Comparison of ENCODE assay signal across 20 cellular contexts in genomic region chr5:79695501-79695900, GRCh38. TPM values are rescaled to one million over a fixed set of nuclear protein-coding genes. Genes with fewer than 3 reads are reported as not detected.
DNase-seq lines count a peak whose midpoint lies in the region; ATAC-seq and TF ChIP-seq lines count a peak whose summit lies in the region.
"Had no signal": no experiment of that assay in that cellular context is flagged by ENCODE, and none has a peak within 500 bp of the region (broad histone marks: within the 10 kb centered on the region; RNA-seq: fewer than 3 reads in every experiment).

No MANE protein-coding gene starts in this region.

- no peaks in the 10 kb centered on the region for H3K9me3 Mint-ChIP-seq in activated T-helper 1 cell treated with anti-CD3 and anti-CD28 coated beads, Interleukin-12 subunit alpha, Interleukin-12 subunit beta, Interleukin-2, Interleukin-4 antibody, amounts not matched to agents 30 ng/mL and 10 ng/mL and 1 ng/mL, durations not matched to agents 14 hours and 24 hours and 36 hours
- H3K9me3 Mint-ChIP-seq: CD4-positive, alpha-beta T cell had no signal

- no peak overlapping the region for H3K4me3 Mint-ChIP-seq in activated T-helper 1 cell treated with anti-CD3 and anti-CD28 coated beads, Interleukin-12 subunit alpha, Interleukin-12 subunit beta, Interleukin-2, Interleukin-4 antibody, amounts not matched to agents 30 ng/mL and 10 ng/mL and 1 ng/mL, durations not matched to agents 14 hours and 24 hours and 36 hours
- H3K4me3 Mint-ChIP-seq: CD4-positive, alpha-beta T cell had no signal

- H3K27ac ChIP-seq in heart left ventricle (peak overlapping the region; percentile 18 to 99 (median 94)), right cardiac atrium (ENCODE audit: low read length) (peak overlapping the region; percentile 67), psoas muscle (peak overlapping the region; percentile 99)
- H3K27ac ChIP-seq: GM23248, SJCRH30 had no signal

- H3K27me3 ChIP-seq in heart left ventricle (no peaks in the 10 kb centered on the region), right cardiac atrium (ENCODE audit: control insufficient read depth, insufficient read depth) (no peaks in the 10 kb centered on the region), psoas muscle (ENCODE audit: insufficient read depth in 3 of 3, low read length in 2 of 3) (no peaks in the 10 kb centered on the region)
- H3K27me3 ChIP-seq: BLaER1 treated with 17β-estradiol and CSF1 and Interleukin-3, amounts not matched to agents 10 nM and 100 nM; SJCRH30 had no signal

- 54 to 78% (median 64%) methylated on average over 2 of the region's 2 CpGs for WGBS in heart left ventricle, 4 donors
- WGBS in right cardiac atrium: 76% methylated on average over 2 of the region's 2 CpGs
- WGBS in psoas muscle, 3 donors: 29 to 39% (median 32%) methylated on average over 2 of the region's 2 CpGs

- H3K4me1 ChIP-seq in heart left ventricle (peaks cover 0 to 46% (median 18%) of the 10 kb centered on the region in 12 donors), right cardiac atrium (ENCODE audit: control insufficient read depth, insufficient read depth, low read length) (peaks cover 4% of the 10 kb centered on the region), psoas muscle (peaks cover 56% of the 10 kb centered on the region)
- H3K4me1 ChIP-seq: SJCRH30 had no signal

- H3K36me3 Mint-ChIP-seq in activated T-helper 1 cell treated with anti-CD3 and anti-CD28 coated beads, Interleukin-12 subunit alpha, Interleukin-12 subunit beta, Interleukin-2, Interleukin-4 antibody, amounts not matched to agents 30 ng/mL and 10 ng/mL and 1 ng/mL, durations not matched to agents 14 hours and 24 hours and 36 hours (ENCODE audit: low read depth): no peaks in the 10 kb centered on the region

- TF ChIP-seq CTCF in heart left ventricle (IDR thresholded peaks at IDR 0.05): no peak
- no peak for TF ChIP-seq CTCF in psoas muscle (IDR thresholded peaks at IDR 0.05)

- H3K27ac Mint-ChIP-seq in activated T-helper 1 cell treated with anti-CD3 and anti-CD28 coated beads, Interleukin-12 subunit alpha, Interleukin-12 subunit beta, Interleukin-2, Interleukin-4 antibody, amounts not matched to agents 30 ng/mL and 10 ng/mL and 1 ng/mL, durations not matched to agents 14 hours and 24 hours and 36 hours: no peak overlapping the region
- H3K27ac Mint-ChIP-seq: CD4-positive, alpha-beta T cell had no signal

- intact Hi-C loops in heart left ventricle (cut with DNase I) (loop anchor here in 3 of 10 donors (10.0 kb wide), 1 partner anchor 159 kb away; no protein-coding TSS in a partner anchor), Right ventricle myocardium superior (cut with DNase I) (no loop called here), right cardiac atrium (cut with DNase I) (no loop called here), psoas muscle (cut with DNase I) (no loop called here)
- intact Hi-C loops in activated T-helper 1 cell treated with anti-CD3 and anti-CD28 coated beads, Interleukin-12 subunit alpha, Interleukin-12 subunit beta, Interleukin-2, Interleukin-4 antibody, amounts not matched to agents 30 ng/mL and 10 ng/mL and 1 ng/mL, durations not matched to agents 14 hours and 24 hours and 36 hours (cut with micrococcal nuclease): no loop called here

- no peak for DNase-seq in heart left ventricle
- DNase-seq in Right ventricle myocardium superior: no peak
- DNase-seq in right cardiac atrium: no peak
- DNase-seq in psoas muscle: no peak
- DNase-seq in activated T-helper 1 cell treated with anti-CD3 and anti-CD28 coated beads, Interleukin-12 subunit alpha, Interleukin-12 subunit beta, Interleukin-2, Interleukin-4 antibody, amounts not matched to agents 30 ng/mL and 10 ng/mL and 1 ng/mL, durations not matched to agents 14 hours and 24 hours and 36 hours (ENCODE audit: low spot score): no peak
- no peak for DNase-seq in NCI-H2107 (lab: John Stamatoyannopoulos, UW)
- DNase-seq in activated T-cell treated with anti-CD3 and anti-CD28 coated beads, Interleukin-2, amount 50 U/mL, for 48 hours: no peak
- DNase-seq: CD4-positive, alpha-beta T cell; DMS53; GM23248; H7; NCI-H1105 treated with DMSO at 0.1 percent for 48 hours; NCI-H146; NCI-H1930; NCI-H446; NCI-H524 treated with DMSO at 0.1 percent for 48 hours; NCI-H774; SJCRH30 had no signal

- peaks cover 20% of the 10 kb centered on the region for H3K4me1 Mint-ChIP-seq in activated T-helper 1 cell treated with anti-CD3 and anti-CD28 coated beads, Interleukin-12 subunit alpha, Interleukin-12 subunit beta, Interleukin-2, Interleukin-4 antibody, amounts not matched to agents 30 ng/mL and 10 ng/mL and 1 ng/mL, durations not matched to agents 14 hours and 24 hours and 36 hours (ENCODE audit: low read depth)

- no peaks in the 10 kb centered on the region for H3K9me3 ChIP-seq in heart left ventricle
- no peaks in the 10 kb centered on the region for H3K9me3 ChIP-seq in right cardiac atrium (ENCODE audit: control insufficient read depth, low read length)
- H3K9me3 ChIP-seq in psoas muscle: no peaks in the 10 kb centered on the region
- H3K9me3 ChIP-seq: BLaER1 treated with 17β-estradiol and CSF1 and Interleukin-3, amounts not matched to agents 10 nM and 100 nM; SJCRH30 had no signal

- ATAC-seq in heart left ventricle (peak in 1 of 4 donors; percentile 4), Right ventricle myocardium superior (ENCODE audit: poor library complexity) (no peak), right cardiac atrium (no peak), psoas muscle (peak; percentile 32 to 65 (median 52))

- H3K4me3 ChIP-seq in heart left ventricle: peak overlapping the region in 3 of 12 donors; percentile 1 to 21 (median 13)
- peak overlapping the region; percentile 6 for H3K4me3 ChIP-seq in right cardiac atrium (ENCODE audit: low read length)
- peak overlapping the region; percentile 82 for H3K4me3 ChIP-seq in psoas muscle
- H3K4me3 ChIP-seq: BLaER1 treated with 17β-estradiol and CSF1 and Interleukin-3, amounts not matched to agents 10 nM and 100 nM; GM23248; K562; SJCRH30 had no signal

- TF ChIP-seq POLR2A in heart left ventricle (IDR thresholded peaks at IDR 0.05): no peak

- H3K36me3 ChIP-seq in heart left ventricle: peaks cover 0 to 6% (median 0%) of the 10 kb centered on the region in 9 donors
- no peaks in the 10 kb centered on the region for H3K36me3 ChIP-seq in psoas muscle (ENCODE audit: insufficient read depth in 1 of 2, low read depth in 1 of 2)
- H3K36me3 ChIP-seq: BLaER1 treated with 17β-estradiol and CSF1 and Interleukin-3, amounts not matched to agents 10 nM and 100 nM; SJCRH30 had no signal

- no peaks in the 10 kb centered on the region for H3K27me3 Mint-ChIP-seq in activated T-helper 1 cell treated with anti-CD3 and anti-CD28 coated beads, Interleukin-12 subunit alpha, Interleukin-12 subunit beta, Interleukin-2, Interleukin-4 antibody, amounts not matched to agents 30 ng/mL and 10 ng/mL and 1 ng/mL, durations not matched to agents 14 hours and 24 hours and 36 hours (ENCODE audit: insufficient read depth)
- H3K27me3 Mint-ChIP-seq: CD4-positive, alpha-beta T cell had no signal

RNA-seq across cellular contexts. Expression of gene CMYA5, which starts 5.9 kb away (rescaled TPM):
- total RNA-seq in heart left ventricle: 1,000 to 10,000 TPM in 5 of 9 donors, 100 to 1,000 TPM in 4; 760 to 2,421 (median 1,003) TPM
- polyA plus RNA-seq in heart left ventricle: 100 to 1,000 TPM; 279 to 425 TPM
- 917 TPM for total RNA-seq in Right ventricle myocardium superior
- 1,000 to 10,000 TPM in 1 of 4 donors, 100 to 1,000 TPM in 3; 697 to 1,021 (median 821) TPM for total RNA-seq in right cardiac atrium
- 341 TPM for polyA plus RNA-seq in right cardiac atrium
- 1,000 to 10,000 TPM; 1,174 to 1,472 (median 1,378) TPM for total RNA-seq in psoas muscle
- 1,000 to 10,000 TPM in 1 of 3 donors, 100 to 1,000 TPM in 2; 290 to 1,216 (median 790) TPM for polyA plus RNA-seq in psoas muscle
- total RNA-seq in activated T-helper 1 cell treated with anti-CD3 and anti-CD28 coated beads, Interleukin-12 subunit alpha, Interleukin-12 subunit beta, Interleukin-2, Interleukin-4 antibody, amounts not matched to agents 30 ng/mL and 10 ng/mL and 1 ng/mL, durations not matched to agents 14 hours and 24 hours and 36 hours: 0.10 and 0.15 TPM in 2 replicates

Comparison
In these comparisons a context has a peak if more than half of its experiments do, and no peak if none do; other contexts are left out.
1. ATAC-seq: peak in psoas muscle (4 of 4); none in Right ventricle myocardium superior (single experiment) and right cardiac atrium (0 of 2).
2. RNA of gene CMYA5, which starts 5.9 kb away (total RNA-seq): 1,174 to 1,472 TPM in psoas muscle, 760 to 2,421 TPM in heart left ventricle, 917 TPM in Right ventricle myocardium superior (single experiment) and 697 to 1,021 TPM in right cardiac atrium; 0.10 to 0.15 TPM in activated T-helper 1 cell treated with anti-CD3 and anti-CD28 coated beads, Interleukin-12 subunit alpha, Interleukin-12 subunit beta, Interleukin-2, Interleukin-4 antibody, amounts not matched to agents 30 ng/mL and 10 ng/mL and 1 ng/mL, durations not matched to agents 14 hours and 24 hours and 36 hours; every median in the first group is over 100 times any median in the second.
3. Peak in every context shown above with its lines, with median percentiles within 50 percentile points of each other: H3K27ac ChIP-seq.